9 cellular contexts compared by ENCODE assay signal in the genomic region with DNA sequence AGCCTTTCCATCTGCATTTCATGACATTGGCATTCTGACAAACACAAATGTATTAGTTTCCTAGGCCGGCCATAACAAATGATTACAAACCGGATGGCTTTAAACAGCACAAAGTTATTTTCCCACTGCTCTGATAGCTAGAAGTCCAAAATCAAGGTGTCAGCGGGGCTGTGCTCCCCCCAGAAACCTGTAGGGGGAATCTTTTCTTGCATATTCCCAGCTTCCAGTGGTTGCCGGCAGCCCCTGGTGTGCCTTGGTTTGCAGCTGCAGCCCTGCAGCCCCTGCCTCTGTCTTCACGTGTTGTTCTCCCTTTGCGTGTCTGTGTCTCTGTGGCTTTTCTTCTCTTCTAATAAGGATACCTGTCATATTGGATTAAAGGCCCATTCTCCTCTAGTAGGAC.
DNase-seq lines count a peak whose midpoint lies in the region; ATAC-seq, FAIRE-seq and TF ChIP-seq lines count a peak whose summit lies in the region.
"Had no signal": no experiment of that assay in that cellular context is flagged by ENCODE, and none has a peak within 500 bp of the region (broad histone marks: within the 10 kb centered on the region; RNA-seq: fewer than 3 reads in every experiment).

No MANE protein-coding gene starts in this region.

- no peak for DNase-seq in CD4-positive, alpha-beta T cell
- peak; percentile 60 for DNase-seq in HEK293T (ENCODE audit: extremely low spot score)
- peak; percentile 56 for DNase-seq in WERI-Rb-1
- DNase-seq in kidney epithelial cell (ENCODE audit: low read depth): no peak
- no peak for DNase-seq in AML-193 (lab: John Stamatoyannopoulos, UW)
- no peak for DNase-seq in NCI-H2081 treated with DMSO at 0.1 percent for 48 hours (lab: John Stamatoyannopoulos, UW)
- DNase-seq in thyroid gland: no peak
- no peak for DNase-seq in GM19239 (ENCODE audit: insufficient read length, low spot score)

- FAIRE-seq in GM19239 (lab: Jason Lieb, UNC): no peak

- peak overlapping the region; percentile 63 for H3K27ac Mint-ChIP-seq in CD4-positive, alpha-beta T cell

- no peak for TF ChIP-seq POLR2A in thyroid gland (IDR thresholded peaks at IDR 0.05)

- peaks cover 63% of the 10 kb centered on the region for H3K4me1 Mint-ChIP-seq in CD4-positive, alpha-beta T cell (ENCODE audit: low read depth)

- no peak overlapping the region for H3K4me3 Mint-ChIP-seq in CD4-positive, alpha-beta T cell

- H3K9me3 Mint-ChIP-seq in CD4-positive, alpha-beta T cell: no peaks in the 10 kb centered on the region

- H3K36me3 ChIP-seq in WERI-Rb-1 (no peaks in the 10 kb centered on the region), kidney epithelial cell (ENCODE audit: control insufficient read depth, insufficient read depth, low read length) (no peaks in the 10 kb centered on the region), thyroid gland (no peaks in the 10 kb centered on the region)

- CTCF ChIA-PET in CD4-positive, alpha-beta T cell (lab: Charles Lee): no interaction called here
- CTCF ChIA-PET in HEK293T (lab: Yijun Ruan, JAX): interaction anchor here (0.7 to 1.1 kb wide), 3 partner anchors 12 to 53 kb away, joined by 4 read pairs; no protein-coding TSS in a partner anchor

- H3K4me1 ChIP-seq in thyroid gland: peaks cover 0 to 1% of the 10 kb centered on the region in 2 donors

- no peaks in the 10 kb centered on the region for H3K27me3 Mint-ChIP-seq in CD4-positive, alpha-beta T cell

- WGBS in thyroid gland, 2 donors: 79 to 80% methylated on average over 6 of the region's 6 CpGs

- no peak overlapping the region for H3K27ac ChIP-seq in CD4-positive, alpha-beta T cell (ENCODE audit: low read depth, low read length)
- H3K27ac ChIP-seq in WERI-Rb-1 (no peak overlapping the region), thyroid gland (no peak overlapping the region)
- H3K27ac ChIP-seq: SK-N-MC had no signal

- ATAC-seq in CD4-positive, alpha-beta T cell (ENCODE audit: poor library complexity): no peak

- POLR2A ChIA-PET in CD4-positive, alpha-beta T cell (lab: Charles Lee): interaction anchor here (1.4 kb wide), 1 partner anchor 79 kb away, joined by 3 read pairs; a partner anchor contains a TSS
- POLR2A ChIA-PET in HEK293T (lab: Yijun Ruan, JAX): no interaction called here

- TF ChIP-seq CTCF in CD4-positive, alpha-beta T cell (IDR thresholded peaks at IDR 0.05): no peak
- peak; percentile 60 for TF ChIP-seq CTCF in WERI-Rb-1 (IDR thresholded peaks at IDR 0.05; ENCODE audit: low read depth, low read length)
- TF ChIP-seq CTCF in kidney epithelial cell (IDR thresholded peaks at IDR 0.05; ENCODE audit: insufficient read depth, low read length, poor library complexity, severe bottlenecking): peak; percentile 30
- TF ChIP-seq CTCF in thyroid gland (IDR thresholded peaks at IDR 0.05): no peak

- intact Hi-C loops in CD4-positive, alpha-beta T cell (cut with DNase I, micrococcal nuclease): loop anchor here (5.0 to 10.0 kb wide), 2 partner anchors 320 to 772 kb away; a partner anchor contains a TSS
- intact Hi-C loops in thyroid gland (cut with DNase I): no loop called here

- no peak overlapping the region for H3K4me3 ChIP-seq in WERI-Rb-1 (ENCODE audit: low read depth, low read length)
- H3K4me3 ChIP-seq in kidney epithelial cell (ENCODE audit: low read depth, low read length): no peak overlapping the region
- H3K4me3 ChIP-seq in thyroid gland (replicated peaks in 1 of 3): no peak overlapping the region
- H3K4me3 ChIP-seq: SK-N-MC had no signal

- no peaks in the 10 kb centered on the region for H3K27me3 ChIP-seq in CD4-positive, alpha-beta T cell (ENCODE audit: control insufficient read depth, insufficient read depth, low read length)
- no peaks in the 10 kb centered on the region for H3K27me3 ChIP-seq in WERI-Rb-1 (ENCODE audit: insufficient read depth, low read depth, severe bottlenecking)
- no peaks in the 10 kb centered on the region for H3K27me3 ChIP-seq in kidney epithelial cell (ENCODE audit: control insufficient read depth, insufficient read depth, low read length)
- no peaks in the 10 kb centered on the region for H3K27me3 ChIP-seq in thyroid gland

- H3K9me3 ChIP-seq in CD4-positive, alpha-beta T cell (ENCODE audit: control insufficient read depth, low read length): no peaks in the 10 kb centered on the region
- H3K9me3 ChIP-seq in WERI-Rb-1 (ENCODE audit: severe bottlenecking) (no peaks in the 10 kb centered on the region), thyroid gland (no peaks in the 10 kb centered on the region)

- H3K36me3 Mint-ChIP-seq in CD4-positive, alpha-beta T cell (ENCODE audit: low read depth): no peaks in the 10 kb centered on the region

TF ChIP-seq in HEK293T, 16 proteins besides CTCF, POLR2A, EP300 and RAD21:
- no peak for TF ChIP-seq LEF1 (IDR thresholded peaks at IDR 0.05; ENCODE audit: borderline replicate concordance)
- TF ChIP-seq HDGF (IDR thresholded peaks at IDR 0.05; ENCODE audit: borderline replicate concordance): no peak
- TF ChIP-seq, protein P1, sequence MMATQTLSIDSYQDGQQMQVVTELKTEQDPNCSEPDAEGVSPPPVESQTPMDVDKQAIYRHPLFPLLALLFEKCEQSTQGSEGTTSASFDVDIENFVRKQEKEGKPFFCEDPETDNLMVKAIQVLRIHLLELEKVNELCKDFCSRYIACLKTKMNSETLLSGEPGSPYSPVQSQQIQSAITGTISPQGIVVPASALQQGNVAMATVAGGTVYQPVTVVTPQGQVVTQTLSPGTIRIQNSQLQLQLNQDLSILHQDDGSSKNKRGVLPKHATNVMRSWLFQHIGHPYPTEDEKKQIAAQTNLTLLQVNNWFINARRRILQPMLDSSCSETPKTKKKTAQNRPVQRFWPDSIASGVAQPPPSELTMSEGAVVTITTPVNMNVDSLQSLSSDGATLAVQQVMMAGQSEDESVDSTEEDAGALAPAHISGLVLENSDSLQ (IDR thresholded peaks at IDR 0.05): no peak
- no peak for TF ChIP-seq NFRKB (IDR thresholded peaks at IDR 0.05)
- no peak for TF ChIP-seq ARNT (IDR thresholded peaks at IDR 0.05)
- no peak for TF ChIP-seq L3MBTL2 (conservative IDR thresholded peaks at IDR 0.05)
- TF ChIP-seq CTBP1 (IDR thresholded peaks at IDR 0.05; ENCODE audit: borderline replicate concordance): no peak
- TF ChIP-seq SP1 (IDR thresholded peaks at IDR 0.05): no peak

Comparison
In these comparisons a context has a peak if more than half of its experiments do, and no peak if none do; other contexts are left out.
1. DNase-seq: peak in HEK293T (single experiment) and WERI-Rb-1 (single experiment); none in CD4-positive, alpha-beta T cell (0 of 10), kidney epithelial cell (single experiment), AML-193 (0 of 2), NCI-H2081 treated with DMSO at 0.1 percent for 48 hours (single experiment), thyroid gland (0 of 2) and GM19239 (single experiment).
2. CTCF ChIP-seq: peak in WERI-Rb-1 (single experiment) and kidney epithelial cell (single experiment); none in CD4-positive, alpha-beta T cell (single experiment) and thyroid gland (0 of 6).